ENCODE assay signal across 1 cellular context in the genomic region with DNA sequence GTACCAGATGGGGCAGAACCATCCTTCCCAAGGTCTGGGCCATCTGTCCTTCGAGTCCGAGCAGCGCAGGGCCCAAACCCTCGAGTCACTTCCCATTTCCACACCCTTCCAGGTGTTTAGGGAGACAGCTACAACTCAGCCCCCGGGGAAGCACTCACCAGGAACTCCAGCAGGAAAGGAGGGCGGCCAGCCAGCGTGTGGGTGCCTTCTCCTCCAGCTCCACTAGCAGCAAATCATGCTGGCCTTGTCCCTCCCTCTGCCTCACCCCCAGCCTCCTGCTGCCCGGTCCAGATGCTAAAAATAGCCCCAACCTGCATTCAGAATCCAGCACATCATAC.
TF ChIP-seq lines count a peak whose summit lies in the region.

No MANE protein-coding gene starts in this region.

TF ChIP-seq in HepG2, 621 proteins besides CTCF, POLR2A, EP300 and RAD21:
- TF ChIP-seq ZNF687 (CRISPR knock-in tag; IDR thresholded peaks at IDR 0.05), result 0 out of 2 replicates have a peak, but pooled peaks have one; percentile 6
- no peak for TF ChIP-seq ZNF879 (CRISPR knock-in tag; IDR thresholded peaks at IDR 0.05)
